12 cellular contexts compared by ENCODE assay signal in the genomic region with DNA sequence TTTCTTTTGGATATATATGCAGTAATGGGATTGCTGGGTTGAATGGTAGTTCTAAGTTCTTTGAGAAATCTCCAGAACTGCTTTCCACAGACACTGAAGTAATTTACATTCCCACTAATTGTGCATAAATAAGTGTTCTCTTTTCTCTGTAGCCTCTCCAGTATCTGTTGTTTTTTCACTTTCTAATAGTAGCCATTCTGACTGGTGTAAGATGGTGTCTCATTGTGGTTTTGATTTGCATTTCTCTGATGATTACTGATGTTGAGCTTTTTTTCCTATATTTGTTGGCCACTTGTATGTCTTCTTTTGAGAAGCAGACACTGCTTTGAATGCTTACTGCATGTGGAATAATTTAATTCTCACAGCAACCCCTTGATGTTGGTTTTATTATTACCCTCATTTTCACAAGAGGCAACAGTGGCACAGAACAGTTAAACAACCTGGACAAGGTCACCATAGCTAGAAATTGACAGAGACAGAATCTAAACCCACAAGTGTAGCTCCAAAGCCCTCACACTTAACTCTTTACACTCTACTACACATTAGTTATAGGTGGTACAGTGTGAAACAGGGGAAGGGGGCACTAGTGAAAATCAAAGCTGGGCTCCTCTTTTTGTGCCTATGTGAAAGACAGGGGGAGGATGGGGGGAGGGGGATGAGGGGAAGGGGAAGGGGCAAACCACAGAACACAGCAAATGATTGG.
A peak's percentile ranks its signal among the peaks of the same experiment; 100 is the strongest.
DNase-seq lines count a peak whose midpoint lies in the region; ATAC-seq lines count a peak whose summit lies in the region.
"Had no signal": no experiment of that assay in that cellular context is flagged by ENCODE, and none has a peak within 500 bp of the region (broad histone marks: within the 10 kb centered on the region; RNA-seq: fewer than 3 reads in every experiment).

No MANE protein-coding gene starts in this region.

- H3K9me3 ChIP-seq in Karpas-422 (ENCODE audit: low read length): no peaks in the 10 kb centered on the region

- no peaks in the 10 kb centered on the region for H3K4me1 ChIP-seq in Karpas-422 (ENCODE audit: low read length)

- H3K27me3 ChIP-seq in Karpas-422 (ENCODE audit: low read length): no peaks in the 10 kb centered on the region

- H3K79me2 ChIP-seq in Karpas-422 (ENCODE audit: low read length): no peaks in the 10 kb centered on the region

- no peak overlapping the region for H3K4me3 ChIP-seq in Karpas-422 (ENCODE audit: low read length)

- H2AFZ ChIP-seq in Karpas-422 (ENCODE audit: low read length): no peak overlapping the region

- no peak overlapping the region for H3K27ac ChIP-seq in Karpas-422 (ENCODE audit: low read length)

- peaks cover 11% of the 10 kb centered on the region; the same call in 1 of the 2 replicates for H4K20me1 ChIP-seq in Karpas-422 (ENCODE audit: insufficient read depth, low read depth, low read length)

- no peak overlapping the region for H3K4me3 Mint-ChIP-seq in activated naive CD4-positive, alpha-beta T cell treated with anti-CD3 and anti-CD28 coated beads, Interleukin-2, amount 10 ng/mL, durations not matched to agents 7 days and 5 days
- H3K4me3 Mint-ChIP-seq: activated naive CD8-positive, alpha-beta T cell treated with anti-CD3 and anti-CD28 coated beads, Interleukin-2, amount 50 U/mL, for 24 hours had no signal

- H3K9me3 Mint-ChIP-seq in activated naive CD4-positive, alpha-beta T cell treated with anti-CD3 and anti-CD28 coated beads, Interleukin-2, amount 10 ng/mL, durations not matched to agents 7 days and 5 days: no peaks in the 10 kb centered on the region
- H3K9me3 Mint-ChIP-seq: activated naive CD8-positive, alpha-beta T cell treated with anti-CD3 and anti-CD28 coated beads, Interleukin-2, amount 50 U/mL, for 24 hours had no signal

- no peaks in the 10 kb centered on the region for H3K27me3 Mint-ChIP-seq in activated naive CD4-positive, alpha-beta T cell treated with anti-CD3 and anti-CD28 coated beads, Interleukin-2, amount 10 ng/mL, durations not matched to agents 7 days and 5 days
- H3K27me3 Mint-ChIP-seq: activated naive CD8-positive, alpha-beta T cell treated with anti-CD3 and anti-CD28 coated beads, Interleukin-2, amount 50 U/mL, for 24 hours had no signal

- H3K9ac ChIP-seq in Karpas-422 (ENCODE audit: low read length): no peak overlapping the region

- H3K36me3 Mint-ChIP-seq in activated naive CD4-positive, alpha-beta T cell treated with anti-CD3 and anti-CD28 coated beads, Interleukin-2, amount 10 ng/mL, durations not matched to agents 7 days and 5 days: no peaks in the 10 kb centered on the region

- H3K9me2 ChIP-seq in Karpas-422 (replicated peaks; ENCODE audit: insufficient read depth, low read length): no peaks in the 10 kb centered on the region

- ATAC-seq in GM18511 (IDR thresholded peaks at IDR 0.05; ENCODE audit: unreplicated experiment): peak; percentile 87
- ATAC-seq in GM19468 (IDR thresholded peaks at IDR 0.05; ENCODE audit: extremely low read depth, unreplicated experiment): peak; percentile 77
- ATAC-seq in HG02852 (IDR thresholded peaks at IDR 0.05; ENCODE audit: unreplicated experiment): peak; percentile 92
- peak; percentile 92 for ATAC-seq in HG03432 (IDR thresholded peaks at IDR 0.05; ENCODE audit: unreplicated experiment)
- ATAC-seq: activated naive CD8-positive, alpha-beta T cell treated with anti-CD3 and anti-CD28 coated beads, Interleukin-2, amount 50 U/mL, for 24 hours had no signal

- no peak overlapping the region for H3K4me2 ChIP-seq in Karpas-422 (ENCODE audit: low read depth, low read length, poor library complexity, severe bottlenecking)

- CTCF ChIA-PET in activated naive CD4-positive, alpha-beta T cell treated with anti-CD3 and anti-CD28 coated beads, Interleukin-2, amount 10 ng/mL, durations not matched to agents 7 days and 5 days (lab: Charles Lee): no interaction called here

- no peaks in the 10 kb centered on the region for H3K36me3 ChIP-seq in Karpas-422 (ENCODE audit: insufficient read depth, low read length)

- DNase-seq in activated naive CD4-positive, alpha-beta T cell treated with anti-CD3 and anti-CD28 coated beads, Interleukin-2, amount 10 ng/mL, durations not matched to agents 7 days and 5 days: no peak
- DNase-seq in Karpas-422 (no peak), ureter (ENCODE audit: low spot score) (no peak)
- no peak for DNase-seq in stimulated activated CD4-positive, alpha-beta T cell treated with anti-CD3 and anti-CD28 coated beads, Interleukin-2, amount 100 ng/mL, for 48 hours
- DNase-seq: activated naive CD8-positive, alpha-beta T cell treated with anti-CD3 and anti-CD28 coated beads, Interleukin-2, amount 50 U/mL, for 24 hours; DND-41; NCI-H1092 treated with DMSO at 0.1 percent for 48 hours; NCI-H526 had no signal

- no peak overlapping the region for H3K27ac Mint-ChIP-seq in activated naive CD4-positive, alpha-beta T cell treated with anti-CD3 and anti-CD28 coated beads, Interleukin-2, amount 10 ng/mL, durations not matched to agents 7 days and 5 days
- H3K27ac Mint-ChIP-seq: activated naive CD8-positive, alpha-beta T cell treated with anti-CD3 and anti-CD28 coated beads, Interleukin-2, amount 50 U/mL, for 24 hours had no signal

- no peaks in the 10 kb centered on the region for H3K4me1 Mint-ChIP-seq in activated naive CD4-positive, alpha-beta T cell treated with anti-CD3 and anti-CD28 coated beads, Interleukin-2, amount 10 ng/mL, durations not matched to agents 7 days and 5 days
